1 cellular context compared by ENCODE assay signal in the genomic region with DNA sequence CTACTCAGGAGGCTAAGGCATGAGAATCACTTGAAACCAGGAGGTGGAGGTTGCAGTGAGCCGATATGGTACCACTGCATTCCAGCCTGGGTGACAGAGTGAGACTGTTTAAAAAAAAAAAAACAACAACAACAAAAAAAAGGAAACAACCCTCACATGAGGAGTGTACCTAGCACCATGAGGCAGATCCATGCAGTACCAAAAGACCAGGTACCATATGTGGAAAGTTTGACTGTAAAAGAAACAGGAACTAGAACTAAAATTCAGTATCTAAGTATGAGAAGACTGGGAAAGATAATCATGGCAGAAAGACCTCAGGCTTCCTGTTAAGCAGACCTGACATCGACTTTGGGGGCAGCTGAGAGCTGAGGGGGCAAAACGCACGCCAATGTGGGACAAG.
TF ChIP-seq lines count a peak whose summit lies in the region.

No MANE protein-coding gene starts in this region.

TF ChIP-seq in GM23338, 12 proteins besides CTCF, POLR2A, EP300 and RAD21 (continued from another document):
- TF ChIP-seq, protein P1, sequence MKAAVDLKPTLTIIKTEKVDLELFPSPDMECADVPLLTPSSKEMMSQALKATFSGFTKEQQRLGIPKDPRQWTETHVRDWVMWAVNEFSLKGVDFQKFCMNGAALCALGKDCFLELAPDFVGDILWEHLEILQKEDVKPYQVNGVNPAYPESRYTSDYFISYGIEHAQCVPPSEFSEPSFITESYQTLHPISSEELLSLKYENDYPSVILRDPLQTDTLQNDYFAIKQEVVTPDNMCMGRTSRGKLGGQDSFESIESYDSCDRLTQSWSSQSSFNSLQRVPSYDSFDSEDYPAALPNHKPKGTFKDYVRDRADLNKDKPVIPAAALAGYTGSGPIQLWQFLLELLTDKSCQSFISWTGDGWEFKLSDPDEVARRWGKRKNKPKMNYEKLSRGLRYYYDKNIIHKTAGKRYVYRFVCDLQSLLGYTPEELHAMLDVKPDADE (IDR thresholded peaks at IDR 0.05), result no peak
